ENCODE assay signal across 4 cellular contexts in the genomic region with DNA sequence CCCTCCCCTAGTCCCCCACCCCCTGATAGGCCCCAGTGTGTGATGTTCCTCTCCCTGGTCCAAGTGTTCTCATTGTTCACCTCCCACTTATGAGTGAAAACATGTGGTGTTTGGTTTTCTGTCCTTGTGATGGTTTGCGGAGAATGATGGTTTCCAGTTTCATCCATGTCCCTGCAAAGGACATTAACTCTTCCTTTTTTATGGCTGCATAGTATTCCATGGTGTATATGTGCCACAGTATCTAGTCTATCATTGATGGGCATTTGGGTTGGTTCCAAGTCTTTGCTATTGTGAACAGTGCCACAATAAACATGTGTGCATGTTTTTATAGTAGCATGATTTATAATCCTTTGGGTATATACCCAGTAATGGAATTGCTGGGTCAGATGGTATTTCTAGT. TPM values are rescaled to one million over a fixed set of nuclear protein-coding genes. Genes with fewer than 3 reads are reported as not detected.
DNase-seq lines count a peak whose midpoint lies in the region; ATAC-seq, FAIRE-seq and TF ChIP-seq lines count a peak whose summit lies in the region.
"Not testable (repeated sequence)": the region's sequence is repeated elsewhere in the genome, so short reads cannot be mapped to it uniquely, and the experiment has no call there.

No MANE protein-coding gene starts in this region.

- not testable (repeated sequence) for ATAC-seq in K562, HepG2

- TF ChIP-seq RAD21 in K562 (CRISPR knock-in tag; conservative IDR thresholded peaks at IDR 0.05 in 1 of 2, IDR thresholded peaks at IDR 0.05 in 1 of 2); HepG2 (CRISPR knock-in tag; IDR thresholded peaks at IDR 0.05): not testable (repeated sequence)

- CTCF ChIA-PET in CD4-positive, alpha-beta memory T cell (lab: Charles Lee; ENCODE audit: partially characterized antibody); K562 (lab: Yijun Ruan, JAX; ENCODE audit: low intra/inter-chr PET ratio); HepG2 (lab: Yijun Ruan, JAX; ENCODE audit: low intra/inter-chr PET ratio, low total read pairs): not testable (repeated sequence)

- H3K36me3 Mint-ChIP-seq in CD4-positive, alpha-beta memory T cell: peaks cover 35 to 39% of the 10 kb centered on the region in 2 donors
- H3K36me3 Mint-ChIP-seq in activated naive CD8-positive, alpha-beta T cell: peaks cover 20% of the 10 kb centered on the region

- not testable (repeated sequence) for H3K36me3 ChIP-seq in CD4-positive, alpha-beta memory T cell (ENCODE audit: insufficient read depth, low read length); HepG2 (replicated peaks in 1 of 2; ENCODE audit: control insufficient read depth in 1 of 2, insufficient read depth in 2 of 2, low read length in 2 of 2)
- peaks cover 21% of the 10 kb centered on the region; the same call in 1 of the 3 replicates for H3K36me3 ChIP-seq in K562 (ENCODE audit: control insufficient read depth, insufficient read depth, low read length)

- POLR2A ChIA-PET in CD4-positive, alpha-beta memory T cell (lab: Charles Lee; ENCODE audit: partially characterized antibody); K562 (lab: Yijun Ruan, JAX); HepG2 (lab: Yijun Ruan, JAX): not testable (repeated sequence)

- H3K4me2 ChIP-seq in K562 (ENCODE audit: insufficient read depth, low read length); HepG2 (ENCODE audit: low read depth, low read length): not testable (repeated sequence)

- not testable (repeated sequence) for DNase-seq in CD4-positive, alpha-beta memory T cell; K562 (ENCODE audit: extremely low read depth in 1 of 4, low spot score in 3 of 4); HepG2 (ENCODE audit: low spot score)

- not testable (repeated sequence) for H3K4me1 ChIP-seq in CD4-positive, alpha-beta memory T cell (ENCODE audit: insufficient read depth, low read length); K562 (replicated peaks in 1 of 2; ENCODE audit: control insufficient read depth in 2 of 2, insufficient read depth in 2 of 2, low read length in 2 of 2); HepG2 (ENCODE audit: insufficient read depth, low read length)

- H3K4me3 Mint-ChIP-seq in CD4-positive, alpha-beta memory T cell; activated naive CD8-positive, alpha-beta T cell: not testable (repeated sequence)

- intact Hi-C loops in CD4-positive, alpha-beta memory T cell (cut with micrococcal nuclease); K562 (cut with micrococcal nuclease); HepG2 (cut with micrococcal nuclease; ENCODE audit: unreplicated experiment): not testable (repeated sequence)

- peak overlapping the region in 4 of 7 donors; percentile 23 to 59 (median 40) for H3K27ac Mint-ChIP-seq in CD4-positive, alpha-beta memory T cell
- H3K27ac Mint-ChIP-seq in activated naive CD8-positive, alpha-beta T cell: peak overlapping the region; percentile 19

- H2AFZ ChIP-seq in K562 (ENCODE audit: low read depth, low read length); HepG2 (ENCODE audit: low read length): not testable (repeated sequence)

- not testable (repeated sequence) for TF ChIP-seq CTCF in K562 (IDR thresholded peaks at IDR 0.05 in 2 of 3, conservative IDR thresholded peaks at IDR 0.05 in 1 of 3; ENCODE audit: insufficient read depth in 2 of 3, low read depth in 1 of 3, low read length in 3 of 3); HepG2 (CRISPR knock-in tag; IDR thresholded peaks at IDR 0.05)

- H3K9me3 Mint-ChIP-seq in CD4-positive, alpha-beta memory T cell; activated naive CD8-positive, alpha-beta T cell (ENCODE audit: low read depth): not testable (repeated sequence)

- FAIRE-seq in K562 (lab: Jason Lieb, UNC); HepG2 (lab: Jason Lieb, UNC): not testable (repeated sequence)

- in situ Hi-C loops in K562 (cut with MboI): loop anchor here (25.0 kb wide), 2 partner anchors 606 to 906 kb away; no protein-coding TSS in a partner anchor
- in situ Hi-C loops in HepG2 (cut with HindIII; ENCODE audit: extremely low pct_ligation_motif_present, low pct_unique_long_range_greater_than_20kb): not testable (repeated sequence)

- H3K9me1 ChIP-seq in K562 (ENCODE audit: control insufficient read depth, insufficient read depth, low read length): not testable (repeated sequence)

- not testable (repeated sequence) for H3K4me3 ChIP-seq in CD4-positive, alpha-beta memory T cell (ENCODE audit: low read length in 2 of 2); K562; HepG2 (replicated peaks in 1 of 3; ENCODE audit: insufficient read depth in 1 of 3, low read depth in 2 of 3, low read length in 3 of 3)

- WGBS in K562 (ENCODE audit: insufficient coverage, low coverage, missing lambda C conversion rate): 100% methylated on average over 1 of the region's 1 CpG
- 100% methylated on average over 1 of the region's 1 CpG for WGBS in HepG2 (ENCODE audit: low lambda C conversion rate)

- not testable (repeated sequence) for BruUV-seq in K562 (replicated peaks; lab: Mats Ljungman, UMichigan); HepG2 (replicated peaks; lab: Mats Ljungman, UMichigan)

- TF ChIP-seq EP300 in K562 (IDR thresholded peaks at IDR 0.05; ENCODE audit: low read length); HepG2 (IDR thresholded peaks at IDR 0.05; ENCODE audit: low read depth in 2 of 2, low read length in 2 of 2); HepG2 (CRISPR knock-in tag; IDR thresholded peaks at IDR 0.05; ENCODE audit: borderline replicate concordance): not testable (repeated sequence)

- not testable (repeated sequence) for H3K79me2 ChIP-seq in K562 (ENCODE audit: control insufficient read depth, insufficient read depth, low read length); HepG2 (ENCODE audit: insufficient read depth, low read length)

- not testable (repeated sequence) for H3K27me3 ChIP-seq in CD4-positive, alpha-beta memory T cell (ENCODE audit: insufficient read depth, low read length); K562 (ENCODE audit: control insufficient read depth in 2 of 2, insufficient read depth in 2 of 2, low read length in 2 of 2); HepG2 (ENCODE audit: control insufficient read depth in 1 of 2, insufficient read depth in 2 of 2, low read length in 2 of 2)

- H3K27me3 Mint-ChIP-seq in CD4-positive, alpha-beta memory T cell; activated naive CD8-positive, alpha-beta T cell: not testable (repeated sequence)

- not testable (repeated sequence) for H3K27ac ChIP-seq in CD4-positive, alpha-beta memory T cell (ENCODE audit: low read depth, low read length); K562 (ENCODE audit: extremely low read depth, low read depth, low read length); HepG2 (ENCODE audit: extremely low read length, insufficient read depth, low read length)

- H3K4me1 Mint-ChIP-seq in CD4-positive, alpha-beta memory T cell; activated naive CD8-positive, alpha-beta T cell (ENCODE audit: low read depth): not testable (repeated sequence)

- H4K20me1 ChIP-seq in K562 (replicated peaks; ENCODE audit: control insufficient read depth, insufficient read depth, low read length); HepG2 (ENCODE audit: insufficient read depth, low read length): not testable (repeated sequence)

- TF ChIP-seq POLR2A in K562 (conservative IDR thresholded peaks at IDR 0.05); HepG2 (IDR thresholded peaks at IDR 0.05; ENCODE audit: insufficient read depth in 1 of 2, low read depth in 2 of 2, low read length in 2 of 2): not testable (repeated sequence)

- not testable (repeated sequence) for H3K9me3 ChIP-seq in CD4-positive, alpha-beta memory T cell (ENCODE audit: control insufficient read depth in 1 of 2, low read length in 2 of 2); K562 (replicated peaks; ENCODE audit: control insufficient read depth, insufficient read depth, low read depth, low read length); HepG2 (ENCODE audit: low read length)

- H3K9ac ChIP-seq in K562 (ENCODE audit: insufficient read depth in 1 of 2, low read depth in 2 of 2, low read length in 2 of 2); HepG2 (ENCODE audit: insufficient read depth, low read depth, low read length): not testable (repeated sequence)

RNA-seq across cellular contexts. Expression of gene PIBF1, which starts 24.6 kb away (rescaled TPM):
- 10 to 100 TPM; 27.9 to 36.0 TPM for total RNA-seq in CD4-positive, alpha-beta memory T cell
- polyA plus RNA-seq in CD4-positive, alpha-beta memory T cell: 10 to 100 TPM; 10.4 to 18.1 TPM
- 10.8 and 88.8 TPM in 2 replicates for total RNA-seq in K562 (2011; cell fraction: chromatin; rRNA removed; ENCODE audit: low replicate concordance)
- 8.8 and 14.1 TPM in 2 replicates for total RNA-seq in K562 (2011; cell fraction: nucleolus; rRNA removed)
- 17.6 and 19.9 TPM in 2 replicates for total RNA-seq in K562 (2011; cell fraction: nucleoplasm; rRNA removed)
- 11.1 and 12.8 TPM in 2 replicates for total RNA-seq in K562 (2014; rRNA removed)
- total RNA-seq in K562 (2014; rRNA removed; fragmentation: Illumina TruSeq; extraction: Trizol): 27.9 and 31.6 TPM in 2 replicates
- 21.4 and 28.8 TPM in 2 replicates for total RNA-seq in K562 (2015; rRNA removed; fragmentation: Illumina TruSeq; extraction: Trizol)
- total RNA-seq in K562 (2021): 25.3 and 26.5 TPM in 2 replicates
- polyA plus RNA-seq in K562 (2011; rRNA removed): 8.7 and 14.6 TPM in 2 replicates
- 1.3 and 1.9 TPM in 2 replicates for polyA plus RNA-seq in K562 (2011; cell fraction: cytosol; rRNA removed)
- 3.8 and 4.3 TPM in 2 replicates for polyA plus RNA-seq in K562 (2011; cell fraction: nucleus; rRNA removed)
- polyA plus RNA-seq in K562 (2012): 11.7 and 15.0 TPM in 2 replicates
- 18.0 and 22.1 TPM in 2 replicates for polyA plus RNA-seq in K562 (2014; fragmentation: Illumina TruSeq; extraction: Trizol)
- 10 to 100 TPM in 1 of 2 experiments, 1 to 10 TPM in 1; 9.1 to 14.7 TPM for polyA plus RNA-seq in K562 (2014; fragmentation: Nextera tagmentation; extraction: Ambion mirVana)
- 12.0 and 13.1 TPM in 2 replicates for polyA plus RNA-seq in K562 (2014; rRNA removed)
- 46.4 and 54.8 TPM in 2 replicates for polyA minus RNA-seq in K562 (2011; rRNA and poly(A)+ RNA removed)
- 5.2 and 9.5 TPM in 2 replicates for polyA minus RNA-seq in K562 (2011; cell fraction: cytosol; rRNA and poly(A)+ RNA removed)
- polyA minus RNA-seq in K562 (2011; cell fraction: nucleus; rRNA and poly(A)+ RNA removed): 25.6 and 47.9 TPM in 2 replicates
- 15.8 and 16.1 TPM in 2 replicates for total RNA-seq in HepG2 (2016; rRNA removed; fragmentation: Illumina TruSeq; extraction: Trizol)
- 3.2 and 6.6 TPM in 2 replicates for total RNA-seq in HepG2 (2016; cell fraction: cytosol; rRNA removed; fragmentation: Illumina TruSeq; extraction: Trizol; ENCODE audit: low read depth)
- total RNA-seq in HepG2 (2016; cell fraction: insoluble cytoplasmic fraction; rRNA removed; fragmentation: Illumina TruSeq; extraction: Trizol): 17.8 and 21.2 TPM in 2 replicates
- 4.9 and 5.2 TPM in 2 replicates for total RNA-seq in HepG2 (2016; cell fraction: membrane; rRNA removed; fragmentation: Illumina TruSeq; extraction: Trizol)
- 38.6 and 43.6 TPM in 2 replicates for total RNA-seq in HepG2 (2016; cell fraction: nucleus; rRNA removed; fragmentation: Illumina TruSeq; extraction: Trizol)
- polyA plus RNA-seq in HepG2 (2011; rRNA removed): 1.5 and 4.2 TPM in 2 replicates
- 0.87 and 1.1 TPM in 2 replicates for polyA plus RNA-seq in HepG2 (2011; cell fraction: cytosol; rRNA removed)
- polyA plus RNA-seq in HepG2 (2011; cell fraction: nucleus; rRNA removed): 0.98 and 1.3 TPM in 2 replicates
- 3.5 and 5.4 TPM in 2 replicates for polyA plus RNA-seq in HepG2 (2012)
- polyA plus RNA-seq in HepG2 (2016; cell fraction: cytosol; fragmentation: Illumina TruSeq; extraction: Trizol; ENCODE audit: low read depth): 0.70 and 1.2 TPM in 2 replicates
- polyA plus RNA-seq in HepG2 (2016; cell fraction: insoluble cytoplasmic fraction; fragmentation: Illumina TruSeq; extraction: Trizol; ENCODE audit: low read depth): 10.4 and 13.7 TPM in 2 replicates
- 2.5 and 2.8 TPM in 2 replicates for polyA plus RNA-seq in HepG2 (2016; cell fraction: membrane; fragmentation: Illumina TruSeq; extraction: Trizol; ENCODE audit: low read depth)
- polyA plus RNA-seq in HepG2 (2016; cell fraction: nucleus; fragmentation: Illumina TruSeq; extraction: Trizol; ENCODE audit: insufficient read depth, low read depth): 9.1 and 11.0 TPM in 2 replicates
- 6.9 and 12.3 TPM in 2 replicates for polyA minus RNA-seq in HepG2 (2011; rRNA and poly(A)+ RNA removed; ENCODE audit: low replicate concordance)
- 4.7 and 5.5 TPM in 2 replicates for polyA minus RNA-seq in HepG2 (2011; cell fraction: cytosol; rRNA and poly(A)+ RNA removed)
- polyA minus RNA-seq in HepG2 (2011; cell fraction: nucleus; rRNA and poly(A)+ RNA removed): 47.3 and 49.7 TPM in 2 replicates

RNA-seq across cellular contexts. Expression of gene DIS3, which starts 24.8 kb away (rescaled TPM):
- total RNA-seq in CD4-positive, alpha-beta memory T cell: 10 to 100 TPM; 36.4 to 41.0 TPM
- 10 to 100 TPM; 12.8 to 14.0 TPM for polyA plus RNA-seq in CD4-positive, alpha-beta memory T cell
- 13.1 and 40.1 TPM in 2 replicates for total RNA-seq in K562 (2011; cell fraction: chromatin; rRNA removed; ENCODE audit: low replicate concordance)
- 5.5 and 6.2 TPM in 2 replicates for total RNA-seq in K562 (2011; cell fraction: nucleolus; rRNA removed)
- total RNA-seq in K562 (2011; cell fraction: nucleoplasm; rRNA removed): 10.2 and 11.1 TPM in 2 replicates
- total RNA-seq in K562 (2014; rRNA removed): 27.5 and 31.6 TPM in 2 replicates
- total RNA-seq in K562 (2014; rRNA removed; fragmentation: Illumina TruSeq; extraction: Trizol): 48.9 and 57.9 TPM in 2 replicates
- 38.9 and 42.7 TPM in 2 replicates for total RNA-seq in K562 (2015; rRNA removed; fragmentation: Illumina TruSeq; extraction: Trizol)
- total RNA-seq in K562 (2021): 34.2 and 34.5 TPM in 2 replicates
- polyA plus RNA-seq in K562 (2011; rRNA removed): 28.5 and 43.7 TPM in 2 replicates
- 12.6 and 25.3 TPM in 2 replicates for polyA plus RNA-seq in K562 (2011; cell fraction: cytosol; rRNA removed)
- polyA plus RNA-seq in K562 (2011; cell fraction: nucleus; rRNA removed): 22.6 and 28.2 TPM in 2 replicates
- polyA plus RNA-seq in K562 (2012): 18.6 and 20.2 TPM in 2 replicates
- polyA plus RNA-seq in K562 (2014; fragmentation: Illumina TruSeq; extraction: Trizol): 37.1 and 41.3 TPM in 2 replicates
- 1 to 10 TPM; 6.0 to 8.5 TPM for polyA plus RNA-seq in K562 (2014; fragmentation: Nextera tagmentation; extraction: Ambion mirVana)
- polyA plus RNA-seq in K562 (2014; rRNA removed): 22.7 and 23.5 TPM in 2 replicates
- 50.7 and 51.3 TPM in 2 replicates for polyA minus RNA-seq in K562 (2011; rRNA and poly(A)+ RNA removed)
- polyA minus RNA-seq in K562 (2011; cell fraction: cytosol; rRNA and poly(A)+ RNA removed): 14.7 and 23.6 TPM in 2 replicates
- polyA minus RNA-seq in K562 (2011; cell fraction: nucleus; rRNA and poly(A)+ RNA removed): 10.2 and 18.2 TPM in 2 replicates
- total RNA-seq in HepG2 (2016; rRNA removed; fragmentation: Illumina TruSeq; extraction: Trizol): 35.0 and 52.5 TPM in 2 replicates
- 3.4 and 3.5 TPM in 2 replicates for total RNA-seq in HepG2 (2016; cell fraction: cytosol; rRNA removed; fragmentation: Illumina TruSeq; extraction: Trizol; ENCODE audit: low read depth)
- 34.9 and 50.5 TPM in 2 replicates for total RNA-seq in HepG2 (2016; cell fraction: insoluble cytoplasmic fraction; rRNA removed; fragmentation: Illumina TruSeq; extraction: Trizol)
- total RNA-seq in HepG2 (2016; cell fraction: membrane; rRNA removed; fragmentation: Illumina TruSeq; extraction: Trizol): 8.0 and 9.5 TPM in 2 replicates
- 28.8 and 29.1 TPM in 2 replicates for total RNA-seq in HepG2 (2016; cell fraction: nucleus; rRNA removed; fragmentation: Illumina TruSeq; extraction: Trizol)
- polyA plus RNA-seq in HepG2 (2011; rRNA removed): 10.5 and 13.2 TPM in 2 replicates
- polyA plus RNA-seq in HepG2 (2011; cell fraction: cytosol; rRNA removed): 6.4 and 7.0 TPM in 2 replicates
- polyA plus RNA-seq in HepG2 (2011; cell fraction: nucleus; rRNA removed): 11.8 and 16.9 TPM in 2 replicates
- 13.8 and 15.7 TPM in 2 replicates for polyA plus RNA-seq in HepG2 (2012)
- 0.75 TPM in 2 replicates for polyA plus RNA-seq in HepG2 (2016; cell fraction: cytosol; fragmentation: Illumina TruSeq; extraction: Trizol; ENCODE audit: low read depth)
- polyA plus RNA-seq in HepG2 (2016; cell fraction: insoluble cytoplasmic fraction; fragmentation: Illumina TruSeq; extraction: Trizol; ENCODE audit: low read depth): 29.2 TPM in 2 replicates
- polyA plus RNA-seq in HepG2 (2016; cell fraction: membrane; fragmentation: Illumina TruSeq; extraction: Trizol; ENCODE audit: low read depth): 2.2 and 3.1 TPM in 2 replicates
- polyA plus RNA-seq in HepG2 (2016; cell fraction: nucleus; fragmentation: Illumina TruSeq; extraction: Trizol; ENCODE audit: insufficient read depth, low read depth): 23.9 and 28.5 TPM in 2 replicates
- 11.7 and 18.4 TPM in 2 replicates for polyA minus RNA-seq in HepG2 (2011; rRNA and poly(A)+ RNA removed; ENCODE audit: low replicate concordance)
- 16.2 and 18.0 TPM in 2 replicates for polyA minus RNA-seq in HepG2 (2011; cell fraction: cytosol; rRNA and poly(A)+ RNA removed)
- 28.5 and 29.9 TPM in 2 replicates for polyA minus RNA-seq in HepG2 (2011; cell fraction: nucleus; rRNA and poly(A)+ RNA removed)
